In genomic region chr4:145626623-145626982, GRCh38 we compare ENCODE assay signal across 25 cellular contexts. TPM values are rescaled to one million over a fixed set of nuclear protein-coding genes. Genes with fewer than 3 reads are reported as not detected.
"Had no signal": no experiment of that assay in that cellular context is flagged by ENCODE, and none has a peak within 500 bp of the region (broad histone marks: within the 10 kb centered on the region; RNA-seq: fewer than 3 reads in every experiment).

No MANE protein-coding gene starts in this region.

- H3K27me3 ChIP-seq: brain microvascular endothelial cell, gastrocnemius medialis, heart left ventricle, right atrium auricular region, suprapubic skin had no signal

- H3K4me1 ChIP-seq: left ventricle myocardium inferior, right atrium auricular region, suprapubic skin had no signal

- H3K27me3 Mint-ChIP-seq: activated naive CD8-positive, alpha-beta T cell treated with anti-CD3 and anti-CD28 coated beads, Interleukin-2, amount 10 ng/mL, durations not matched to agents 7 days and 5 days; memory B cell; stimulated activated naive CD8-positive, alpha-beta T cell treated with anti-CD3 and anti-CD28 coated beads, Interleukin-15, Interleukin-2, amounts not matched to agents 100 ng/mL and 50 ng/mL, for 24 hours; type B pancreatic cell had no signal

- DNase-seq: activated CD4-positive, alpha-beta T cell treated with anti-CD3 and anti-CD28 coated beads, Interleukin-2, amount 50 U/mL, for 1 hour; activated CD8-positive, alpha-beta memory T cell treated with anti-CD3 and anti-CD28 coated beads for 24 hours; activated gamma-delta T cell treated with Interleukin-2 at 50 U/mL for 16 hours; activated naive CD8-positive, alpha-beta T cell treated with anti-CD3 and anti-CD28 coated beads, Interleukin-2, amount 10 ng/mL, durations not matched to agents 7 days and 5 days; anterior cingulate cortex; brain microvascular endothelial cell; cortex of kidney; effector CD4-positive, alpha-beta T cell; gastrocnemius medialis; heart left ventricle; left ventricle myocardium inferior; nephron progenitor cell; occipital lobe; small intestine; stimulated activated CD4-positive, alpha-beta T cell treated with anti-CD3 and anti-CD28 coated beads, Interleukin-4, amount 100 ng/mL, for 4 hours; stimulated activated CD8-positive, alpha-beta memory T cell treated with anti-CD3 and anti-CD28 coated beads, Interleukin-4, amount 100 ng/mL, for 48 hours had no signal

- H3K36me3 ChIP-seq: brain microvascular endothelial cell, gastrocnemius medialis, heart left ventricle, right atrium auricular region, suprapubic skin had no signal

- H3K27ac ChIP-seq: brain microvascular endothelial cell, gastrocnemius medialis, heart left ventricle, left ventricle myocardium inferior, right atrium auricular region, suprapubic skin had no signal

- H3K4me3 Mint-ChIP-seq: activated naive CD8-positive, alpha-beta T cell treated with anti-CD3 and anti-CD28 coated beads, Interleukin-2, amount 10 ng/mL, durations not matched to agents 7 days and 5 days; memory B cell; nephron progenitor cell; stimulated activated naive CD8-positive, alpha-beta T cell treated with anti-CD3 and anti-CD28 coated beads, Interleukin-15, Interleukin-2, amounts not matched to agents 100 ng/mL and 50 ng/mL, for 24 hours; type B pancreatic cell had no signal

- ATAC-seq: activated CD4-positive, CD25-positive, alpha-beta regulatory T cell treated with anti-CD3 and anti-CD28 coated beads, Interleukin-2, amount 50 U/mL, for 24 hours; gastrocnemius medialis; heart left ventricle had no signal

- H3K4me3 ChIP-seq: gastrocnemius medialis, heart left ventricle, left ventricle myocardium inferior, right atrium auricular region, suprapubic skin had no signal

- H3K27ac Mint-ChIP-seq: activated naive CD8-positive, alpha-beta T cell treated with anti-CD3 and anti-CD28 coated beads, Interleukin-2, amount 10 ng/mL, durations not matched to agents 7 days and 5 days; memory B cell; nephron progenitor cell; stimulated activated naive CD8-positive, alpha-beta T cell treated with anti-CD3 and anti-CD28 coated beads, Interleukin-15, Interleukin-2, amounts not matched to agents 100 ng/mL and 50 ng/mL, for 24 hours; type B pancreatic cell had no signal

- H3K9me3 ChIP-seq: gastrocnemius medialis, heart left ventricle, left ventricle myocardium inferior, right atrium auricular region, suprapubic skin had no signal

RNA-seq across cellular contexts. Expression of gene C4orf51, which starts 53.3 kb away (rescaled TPM):
- total RNA-seq: activated naive CD8-positive, alpha-beta T cell treated with anti-CD3 and anti-CD28 coated beads, Interleukin-2, amount 10 ng/mL, durations not matched to agents 7 days and 5 days; endothelial cell of umbilical vein; gastrocnemius medialis; heart left ventricle; left ventricle myocardium inferior; occipital lobe; posterior vena cava; right atrium auricular region; suprapubic skin had no signal
- polyA plus RNA-seq: endothelial cell of umbilical vein, heart left ventricle, keratinocyte, small intestine had no signal
